11 cellular contexts compared by ENCODE assay signal in the genomic region with DNA sequence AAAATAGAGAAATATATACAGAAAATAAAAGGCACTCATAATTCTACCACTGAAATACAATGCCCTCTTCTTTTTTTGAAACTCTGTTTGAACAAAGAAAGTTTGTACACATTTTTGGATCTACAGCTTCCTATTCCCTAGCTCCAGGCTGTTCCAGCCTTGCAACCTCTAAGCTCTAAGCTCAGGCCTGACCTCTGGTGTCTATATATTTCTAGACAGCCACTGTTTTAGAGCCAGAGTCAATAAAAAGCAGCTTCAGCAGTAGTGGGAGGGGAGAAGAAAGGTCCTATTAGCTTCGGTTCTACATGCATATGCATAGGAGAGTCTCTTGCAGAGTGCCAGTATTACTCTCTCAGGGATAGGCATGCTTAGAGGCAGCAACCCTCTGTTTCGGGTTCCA. TPM values are rescaled to one million over a fixed set of nuclear protein-coding genes. Genes with fewer than 3 reads are reported as not detected.
A peak's percentile ranks its signal among the peaks of the same experiment; 100 is the strongest.
DNase-seq lines count a peak whose midpoint lies in the region; ATAC-seq, FAIRE-seq and TF ChIP-seq lines count a peak whose summit lies in the region.
"Had no signal": no experiment of that assay in that cellular context is flagged by ENCODE, and none has a peak within 500 bp of the region (broad histone marks: within the 10 kb centered on the region; RNA-seq: fewer than 3 reads in every experiment).

No MANE protein-coding gene starts in this region.

- no peaks in the 10 kb centered on the region for H4K20me1 ChIP-seq in astrocyte (ENCODE audit: insufficient read depth, low read length)

- H3K27ac ChIP-seq in A673 (ENCODE audit: low read depth, low read length, poor library complexity, severe bottlenecking) (no peak overlapping the region), astrocyte (ENCODE audit: low read depth, low read length) (no peak overlapping the region)

- no peak for FAIRE-seq in astrocyte (lab: Jason Lieb, UNC)

- H3K9me3 ChIP-seq in A673 (ENCODE audit: low read depth, low read length, poor library complexity, severe bottlenecking): no peaks in the 10 kb centered on the region
- no peaks in the 10 kb centered on the region for H3K9me3 ChIP-seq in astrocyte (ENCODE audit: insufficient read depth, low read depth, low read length)

- ATAC-seq in HG03159 (IDR thresholded peaks at IDR 0.05; ENCODE audit: unreplicated experiment): no peak

- intact Hi-C loops in A673 (cut with micrococcal nuclease; ENCODE audit: unreplicated experiment): no loop called here

- no peak overlapping the region for H3K27ac Mint-ChIP-seq in astrocyte (ENCODE audit: unreplicated experiment)
- H3K27ac Mint-ChIP-seq: memory B cell had no signal

- H3K4me3 Mint-ChIP-seq in astrocyte (ENCODE audit: unreplicated experiment): no peak overlapping the region
- H3K4me3 Mint-ChIP-seq: memory B cell had no signal

- H3K9ac ChIP-seq in astrocyte (ENCODE audit: low read length): no peak overlapping the region

- no peaks in the 10 kb centered on the region for H3K9me3 Mint-ChIP-seq in astrocyte (ENCODE audit: unreplicated experiment)
- H3K9me3 Mint-ChIP-seq: memory B cell had no signal

- H3K4me1 Mint-ChIP-seq in astrocyte (ENCODE audit: low read depth, unreplicated experiment): peaks cover 8% of the 10 kb centered on the region
- H3K4me1 Mint-ChIP-seq: memory B cell had no signal

- TF ChIP-seq CTCF in A673 (conservative IDR thresholded peaks at IDR 0.05; ENCODE audit: low read depth, low read length) (0 out of 2 replicates have a peak, but pooled peaks have one; percentile 26), astrocyte (IDR thresholded peaks at IDR 0.05; ENCODE audit: insufficient read depth, low read depth, low read length) (peak; percentile 27)

- H3K79me2 ChIP-seq in astrocyte (ENCODE audit: insufficient read depth, low read length): no peaks in the 10 kb centered on the region

- peak; percentile 31 for DNase-seq in A673 (ENCODE audit: low spot score)
- peak; percentile 21 for DNase-seq in HPDE6-E6E7 (ENCODE audit: extremely low spot score)
- no peak for DNase-seq in astrocyte (ENCODE audit: low read depth)
- DNase-seq in kidney tubule cell (ENCODE audit: low spot score): peak; percentile 35
- no peak for DNase-seq in NCI-H187 (lab: John Stamatoyannopoulos, UW)
- no peak for DNase-seq in NCI-H146 (lab: John Stamatoyannopoulos, UW)
- DNase-seq in cortex of kidney (lab: John Stamatoyannopoulos, UW): no peak

- H3K4me3 ChIP-seq in A673 (ENCODE audit: low read depth, low read length, poor library complexity, severe bottlenecking): no peak overlapping the region
- H3K4me3 ChIP-seq in astrocyte (ENCODE audit: insufficient read depth, low read depth, low read length): no peak overlapping the region

- POLR2A ChIA-PET in A673 (lab: Charles Lee; ENCODE audit: low non-redundant PET): no interaction called here

- H2AFZ ChIP-seq in astrocyte (ENCODE audit: low read depth, low read length): no peak overlapping the region

- H3K36me3 Mint-ChIP-seq in astrocyte (ENCODE audit: low read depth, unreplicated experiment): peaks cover 4% of the 10 kb centered on the region

- H3K36me3 ChIP-seq in A673 (ENCODE audit: insufficient read depth, low read length, poor library complexity, severe bottlenecking) (no peaks in the 10 kb centered on the region), astrocyte (ENCODE audit: insufficient read depth, low read length) (peaks cover 8% of the 10 kb centered on the region)

- no TSS peak for BruUV-seq in A673 (replicated peaks; lab: Mats Ljungman, UMichigan)

- H3K27me3 Mint-ChIP-seq in astrocyte (ENCODE audit: low read depth, unreplicated experiment): no peaks in the 10 kb centered on the region
- H3K27me3 Mint-ChIP-seq: memory B cell had no signal

- H3K27me3 ChIP-seq in A673 (replicated peaks; ENCODE audit: insufficient read depth, low read depth, low read length, poor library complexity) (no peaks in the 10 kb centered on the region), astrocyte (ENCODE audit: insufficient read depth, low read length) (no peaks in the 10 kb centered on the region)

- CTCF ChIA-PET in A673 (lab: Charles Lee): interaction anchor here (1.1 to 1.3 kb wide), 2 partner anchors 61 to 65 kb away, joined by 7 read pairs; no protein-coding TSS in a partner anchor

- H3K4me1 ChIP-seq in A673 (ENCODE audit: insufficient read depth, low read length, poor library complexity, severe bottlenecking): no peaks in the 10 kb centered on the region
- peaks cover 7% of the 10 kb centered on the region for H3K4me1 ChIP-seq in astrocyte (ENCODE audit: insufficient read depth, low read length)

- H3K4me2 ChIP-seq in astrocyte (ENCODE audit: low read length): no peak overlapping the region

RNA-seq across cellular contexts. Expression of a gene that starts 39.7 kb away (rescaled TPM):
- not detected in 2 replicates for total RNA-seq in A673 (2021)
- 0.77 and 2.0 TPM in 2 replicates for total RNA-seq in astrocyte
- total RNA-seq: dermis microvascular lymphatic vessel endothelial cell, G401 had no signal

RNA-seq across cellular contexts. Expression of a gene that starts 40.1 kb away (rescaled TPM):
- total RNA-seq in A673 (2021): 15.9 and 21.2 TPM in 2 replicates
- total RNA-seq in astrocyte: 26.0 and 29.1 TPM in 2 replicates

RNA-seq across cellular contexts. Expression of a gene that starts 56.8 kb away (rescaled TPM):
- total RNA-seq in A673 (2021) (not detected in 2 replicates), astrocyte (not detected in 2 replicates)
- total RNA-seq: dermis microvascular lymphatic vessel endothelial cell, G401 had no signal

Comparison
In these comparisons a context has a peak if more than half of its experiments do, and no peak if none do; other contexts are left out.
1. DNase-seq: peak in A673 (single experiment), HPDE6-E6E7 (single experiment) and kidney tubule cell (single experiment); none in astrocyte (single experiment), NCI-H187 (0 of 2), NCI-H146 (single experiment) and cortex of kidney (single experiment).